In the genomic region with DNA sequence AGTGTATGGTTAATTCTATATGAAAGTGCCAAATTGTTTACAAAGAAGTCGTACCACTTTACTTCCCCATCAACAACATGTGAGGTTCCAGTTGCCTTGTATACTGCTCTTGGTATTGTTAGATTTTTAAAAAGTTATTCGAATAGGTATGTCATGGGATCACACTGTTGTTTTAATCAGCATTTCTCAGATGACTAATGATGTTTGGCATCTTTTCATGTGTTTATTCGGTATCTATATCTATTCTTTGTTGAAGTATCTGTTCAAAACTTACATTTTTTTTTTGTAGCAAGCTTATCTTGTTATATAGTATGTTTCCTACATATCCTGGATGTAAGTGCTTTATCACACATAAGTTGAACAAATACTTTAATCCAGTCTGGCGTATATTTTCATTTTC, we compare ENCODE assay signal across 27 cellular contexts.
"Had no signal": no experiment of that assay in that cellular context is flagged by ENCODE, and none has a peak within 500 bp of the region (broad histone marks: within the 10 kb centered on the region; RNA-seq: fewer than 3 reads in every experiment).

No MANE protein-coding gene starts in this region.

- H3K4me3 Mint-ChIP-seq: immature natural killer cell; memory B cell; mesothelial cell of epicardium; naive B cell; natural killer cell treated with Interleukin-12 subunit alpha and Interleukin-12 subunit beta and Interleukin-15 and Interleukin-18, amount 100 ng/mL, for 72 hours; neural crest cell; stimulated activated effector memory CD8-positive, alpha-beta T cell treated with anti-CD3 and anti-CD28 coated beads, Interleukin-12 subunit alpha, Interleukin-12 subunit beta, amount 100 ng/mL, for 72 hours had no signal

- H3K27ac ChIP-seq: esophagus squamous epithelium, lower lobe of right lung, prostate gland, sigmoid colon, stomach, thyroid gland, vagina had no signal

- FAIRE-seq: keratinocyte had no signal

- DNase-seq: cortex of kidney; effector memory CD4-positive, alpha-beta T cell; erythroblast; esophagus squamous epithelium; foreskin melanocyte; hypothalamus; immature natural killer cell; left ventricle myocardium superior; lower lobe of right lung; mucosa of descending colon; naive B cell; right cardiac atrium; sigmoid colon; stimulated activated CD4-positive, alpha-beta T cell treated with anti-CD3 and anti-CD28 coated beads, Interleukin-2, amount 100 ng/mL, for 24 hours; stimulated activated CD4-positive, alpha-beta T cell treated with anti-CD3 and anti-CD28 coated beads, Interleukin-4, amount 100 ng/mL, for 24 hours; stimulated activated naive CD4-positive, alpha-beta T cell treated with Interleukin-2 at 50 U/mL for 16 hours; stomach; thyroid gland; trophoblast cell had no signal

- H3K27me3 ChIP-seq: esophagus squamous epithelium, sigmoid colon, stomach, thyroid gland, vagina had no signal

- H3K4me3 ChIP-seq: esophagus squamous epithelium, lower lobe of right lung, mucosa of descending colon, prostate gland, sigmoid colon, stomach, thyroid gland, vagina had no signal

- ATAC-seq: left ventricle myocardium superior; lower lobe of right lung; mucosa of descending colon; natural killer cell treated with Interleukin-12 subunit alpha and Interleukin-12 subunit beta and Interleukin-15 and Interleukin-18, amount 100 ng/mL, for 72 hours; right cardiac atrium; stimulated activated effector memory CD8-positive, alpha-beta T cell treated with anti-CD3 and anti-CD28 coated beads, Interleukin-12 subunit alpha, Interleukin-12 subunit beta, amount 100 ng/mL, for 72 hours had no signal

- H3K27ac Mint-ChIP-seq: immature natural killer cell; memory B cell; mesothelial cell of epicardium; natural killer cell treated with Interleukin-12 subunit alpha and Interleukin-12 subunit beta and Interleukin-15 and Interleukin-18, amount 100 ng/mL, for 72 hours; stimulated activated effector memory CD8-positive, alpha-beta T cell treated with anti-CD3 and anti-CD28 coated beads, Interleukin-12 subunit alpha, Interleukin-12 subunit beta, amount 100 ng/mL, for 72 hours had no signal

- H3K4me1 Mint-ChIP-seq: immature natural killer cell; memory B cell; mesothelial cell of epicardium; neural crest cell; stimulated activated effector memory CD8-positive, alpha-beta T cell treated with anti-CD3 and anti-CD28 coated beads, Interleukin-12 subunit alpha, Interleukin-12 subunit beta, amount 100 ng/mL, for 72 hours had no signal

- H3K27me3 Mint-ChIP-seq: memory B cell; naive B cell; natural killer cell treated with Interleukin-12 subunit alpha and Interleukin-12 subunit beta and Interleukin-15 and Interleukin-18, amount 100 ng/mL, for 72 hours had no signal

- H3K36me3 ChIP-seq: lower lobe of right lung, prostate gland, thyroid gland had no signal

- H3K9me3 ChIP-seq: esophagus squamous epithelium, lower lobe of right lung, mucosa of descending colon, prostate gland, sigmoid colon, stomach, thyroid gland, vagina had no signal

- H3K4me1 ChIP-seq: esophagus squamous epithelium, lower lobe of right lung, prostate gland, sigmoid colon, stomach, thyroid gland, vagina had no signal

- H3K9me3 Mint-ChIP-seq: immature natural killer cell; neural crest cell; stimulated activated effector memory CD8-positive, alpha-beta T cell treated with anti-CD3 and anti-CD28 coated beads, Interleukin-12 subunit alpha, Interleukin-12 subunit beta, amount 100 ng/mL, for 72 hours had no signal
